ENCODE assay signal across 7 cellular contexts in the genomic region with DNA sequence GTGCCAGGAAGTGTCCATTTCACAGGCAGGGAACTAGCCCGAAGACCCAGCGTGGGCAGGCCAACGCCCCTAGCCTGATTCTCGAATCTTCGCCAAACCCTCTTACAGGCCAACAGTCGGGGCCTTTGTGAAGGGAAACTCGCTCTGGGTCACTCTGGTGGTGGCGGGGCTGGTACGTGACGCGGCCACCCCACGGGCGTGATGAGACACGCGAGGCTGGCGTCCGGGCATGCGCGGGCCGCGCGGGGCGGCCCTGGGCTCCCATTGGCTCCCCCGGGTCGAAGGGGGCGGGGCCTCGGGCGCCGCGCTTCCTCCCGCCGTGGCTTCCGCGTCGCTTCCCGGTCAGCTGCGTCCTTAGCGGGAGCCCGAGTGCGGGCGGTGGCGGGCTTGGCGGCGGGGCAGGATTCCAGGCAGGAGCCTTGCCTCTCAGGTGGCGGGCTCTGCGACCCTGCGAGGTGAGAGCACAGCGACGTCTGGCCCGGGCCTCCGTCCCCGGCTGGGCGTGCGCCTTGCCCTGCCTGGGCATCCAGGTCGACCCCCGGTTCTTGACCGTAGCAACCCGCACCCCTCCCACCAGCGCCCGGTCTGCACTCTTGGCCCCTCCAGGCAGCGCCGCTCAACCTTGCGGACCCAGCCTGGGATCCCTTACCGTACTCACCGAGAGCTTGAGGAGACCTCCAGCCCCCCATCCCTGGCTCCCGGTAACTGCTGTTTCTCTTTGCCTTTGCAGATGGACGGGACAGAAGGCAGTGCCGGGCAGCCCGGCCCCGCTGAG. TPM values are rescaled to one million over a fixed set of nuclear protein-coding genes. Genes with fewer than 3 reads are reported as not detected.
A peak's percentile ranks its signal among the peaks of the same experiment; 100 is the strongest.
DNase-seq lines count a peak whose midpoint lies in the region; ATAC-seq and TF ChIP-seq lines count a peak whose summit lies in the region.

Gene FRMD8 (plus strand): TSS at position 331 of the 775 bp plus-strand sequence. CDS start 400 bp downstream, at position 731.

- peak within 1 kb of the TSS; percentile 87 for H3K23ac ChIP-seq in IMR-90 (ENCODE audit: low read depth, low read length)

- dilution Hi-C loops in IMR-90 (cut with HindIII; ENCODE audit: low sequenced_read_pairs, unreplicated experiment), result no loop called here

- H3K9me3 Mint-ChIP-seq in activated T-cell treated with anti-CD3 and anti-CD28 coated beads, Interleukin-2, amount 50 U/mL, for 24 hours, result no peaks in the 10 kb centered on the region

- TF ChIP-seq POLR2A in GM18526 (IDR thresholded peaks at IDR 0.05; ENCODE audit: extremely low read depth, insufficient read length) (peak; percentile 75), IMR-90 (IDR thresholded peaks at IDR 0.05; ENCODE audit: low read depth, low read length) (peak; percentile 95), erythroblast (IDR thresholded peaks at IDR 0.05; ENCODE audit: low read length) (peak; percentile 88)

- peak within 1 kb of the TSS; percentile 92 for H4K91ac ChIP-seq in IMR-90 (ENCODE audit: insufficient read depth, low read depth, low read length)

- POLR2A ChIA-PET in IMR-90 (lab: Charles Lee; ENCODE audit: unreplicated experiment), result interaction anchor here (0.5 to 2.8 kb wide), 6 partner anchors 10 to 119 kb away, joined by 3 to 14 read pairs (median 4); partner anchors contain the start of genes MALAT1 and NEAT1

- H3K4me3 Mint-ChIP-seq in activated T-cell treated with anti-CD3 and anti-CD28 coated beads, Interleukin-2, amount 50 U/mL, for 24 hours, result peak within 1 kb of the TSS; percentile 92

- H3K56ac ChIP-seq in IMR-90 (ENCODE audit: extremely low read depth, insufficient read depth, low read length), result peak within 1 kb of the TSS; percentile 72

- intact Hi-C loops in IMR-90 (cut with micrococcal nuclease), result no loop called here

- H3K18ac ChIP-seq in IMR-90 (ENCODE audit: low read depth, low read length), result peak within 1 kb of the TSS; percentile 95

- H3K9ac ChIP-seq in IMR-90 (ENCODE audit: low read depth, low read length) (peak within 1 kb of the TSS; percentile 86), mucosa of rectum (ENCODE audit: low read depth in 1 of 2, low read length in 2 of 2) (peak within 1 kb of the TSS; percentile 90 to 98)

- in situ Hi-C loops in IMR-90 (cut with MboI; ENCODE audit: low sequenced_read_pairs), result no loop called here

- WGBS in IMR-90 (ENCODE audit: extremely low coverage in 2 of 2, insufficient read length in 1 of 2), 2 experiments, result 0% methylated on average over 38 of the region's 70 CpGs; no CpG with 5 or more reads in 1 of the 2 experiments

- peaks cover 42% of the 10 kb centered on the region for H3K36me3 Mint-ChIP-seq in activated T-cell treated with anti-CD3 and anti-CD28 coated beads, Interleukin-2, amount 50 U/mL, for 24 hours (ENCODE audit: low read depth)

- H3K27ac ChIP-seq in IMR-90 (ENCODE audit: insufficient read depth, low read length), result peak within 1 kb of the TSS; percentile 95
- H3K27ac ChIP-seq in mucosa of rectum (ENCODE audit: low read depth in 2 of 2, low read length in 2 of 2), result peak within 1 kb of the TSS; percentile 89 to 100

- H3K4me1 ChIP-seq in IMR-90 (ENCODE audit: control insufficient read depth, insufficient read depth, low read length), result peaks cover 49% of the 10 kb centered on the region
- H3K4me1 ChIP-seq in mucosa of rectum (ENCODE audit: control insufficient read depth in 2 of 2, insufficient read depth in 2 of 2, low read length in 2 of 2), result peaks cover 42 to 59% of the 10 kb centered on the region in 2 donors

- H3K27me3 ChIP-seq in IMR-90 (ENCODE audit: control insufficient read depth, insufficient read depth, low read length) (no peaks in the 10 kb centered on the region), mucosa of rectum (ENCODE audit: control insufficient read depth in 2 of 2, insufficient read depth in 2 of 2, low read length in 2 of 2) (no peaks in the 10 kb centered on the region)

- DNase-seq in IMR-90 (peak; percentile 71), erythroblast (lab: John Stamatoyannopoulos, UW) (peak; percentile 84 to 93)
- peak; percentile 91 for DNase-seq in activated T-cell treated with anti-CD3 and anti-CD28 coated beads, Interleukin-2, amount 50 U/mL, for 24 hours
- DNase-seq in stimulated activated CD8-positive, alpha-beta memory T cell treated with anti-CD3 and anti-CD28 coated beads, Interleukin-4, amount 100 ng/mL, for 24 hours (ENCODE audit: low read depth), result peak; percentile 79

- no peak for TF ChIP-seq RAD21 in IMR-90 (IDR thresholded peaks at IDR 0.05; ENCODE audit: low read length)

- CTCF ChIA-PET in IMR-90 (lab: Yijun Ruan, JAX), result interaction anchor here (1.8 kb wide), 1 partner anchor 30 kb away, joined by 8 read pairs; no protein-coding TSS in a partner anchor

- peaks cover 10% of the 10 kb centered on the region for H4K20me1 ChIP-seq in IMR-90 (ENCODE audit: insufficient read depth, low read length)

- peak within 1 kb of the TSS; percentile 90 for H3K4me2 ChIP-seq in IMR-90 (ENCODE audit: low read depth, low read length)

- TSS peak; percentile 59 for BruUV-seq in IMR-90 (replicated peaks; lab: Mats Ljungman, UMichigan)

- TF ChIP-seq CTCF in IMR-90 (conservative IDR thresholded peaks at IDR 0.05; ENCODE audit: low read depth, low read length), result no peak

- H3K4ac ChIP-seq in IMR-90 (ENCODE audit: low read depth, low read length), result peak within 1 kb of the TSS; percentile 93

- H2BK120ac ChIP-seq in IMR-90 (ENCODE audit: low read depth, low read length), result peak within 1 kb of the TSS; percentile 82

- peak within 1 kb of the TSS; percentile 94 for H2AK9ac ChIP-seq in IMR-90 (replicated peaks; ENCODE audit: low read depth, low read length, poor library complexity)

- H3K79me1 ChIP-seq in IMR-90 (ENCODE audit: low read depth in 1 of 2, low read length in 2 of 2), result peaks cover 28 to 75% of the 10 kb centered on the region in 2 experiments

- H4K5ac ChIP-seq in IMR-90 (ENCODE audit: low read depth, low read length), result peak within 1 kb of the TSS; percentile 99

- H2AFZ ChIP-seq in IMR-90 (replicated peaks; ENCODE audit: low read length, poor library complexity), result peak within 1 kb of the TSS; percentile 97

- peak within 1 kb of the TSS; percentile 100 for H2AK5ac ChIP-seq in IMR-90 (ENCODE audit: low read depth, low read length)

- peak within 1 kb of the TSS; percentile 93 for H2BK5ac ChIP-seq in IMR-90 (ENCODE audit: low read depth, low read length, poor library complexity, severe bottlenecking)

- H3K9me3 ChIP-seq in IMR-90 (ENCODE audit: control insufficient read depth, insufficient read depth, low read length) (no peaks in the 10 kb centered on the region), mucosa of rectum (ENCODE audit: control insufficient read depth in 2 of 2, low read length in 2 of 2) (no peaks in the 10 kb centered on the region)

- peak within 1 kb of the TSS; percentile 75 for H2BK20ac ChIP-seq in IMR-90 (ENCODE audit: low read depth, low read length)

- peak within 1 kb of the TSS; percentile 97 for H3K27ac Mint-ChIP-seq in activated T-cell treated with anti-CD3 and anti-CD28 coated beads, Interleukin-2, amount 50 U/mL, for 24 hours

- peak; percentile 61 for ATAC-seq in IMR-90 (ENCODE audit: low read depth)

- H3K4me1 Mint-ChIP-seq in activated T-cell treated with anti-CD3 and anti-CD28 coated beads, Interleukin-2, amount 50 U/mL, for 24 hours (ENCODE audit: low read depth), result peaks cover 81% of the 10 kb centered on the region

- H3K9me1 ChIP-seq in IMR-90 (ENCODE audit: insufficient read depth, low read length), result peaks cover 28% of the 10 kb centered on the region

- peak within 1 kb of the TSS; percentile 87 for H3K4me3 ChIP-seq in IMR-90 (ENCODE audit: insufficient read depth, low read depth, low read length)
- H3K4me3 ChIP-seq in mucosa of rectum (ENCODE audit: low read length in 2 of 2), result peak within 1 kb of the TSS; percentile 85 to 86

- no peaks in the 10 kb centered on the region for H3K27me3 Mint-ChIP-seq in activated T-cell treated with anti-CD3 and anti-CD28 coated beads, Interleukin-2, amount 50 U/mL, for 24 hours

- H3K14ac ChIP-seq in IMR-90 (replicated peaks; ENCODE audit: low read depth, low read length), result peak within 1 kb of the TSS; percentile 89

- H2BK15ac ChIP-seq in IMR-90 (ENCODE audit: low read depth, low read length), result peak within 1 kb of the TSS; percentile 86; the same call in 2 of the 3 replicates

- H3K36me3 ChIP-seq in IMR-90 (ENCODE audit: control insufficient read depth, insufficient read depth, low read length) (0 out of 2 replicates have a peak, but pooled peaks cover 5% of the 10 kb centered on the region), mucosa of rectum (ENCODE audit: control insufficient read depth in 2 of 2, insufficient read depth in 2 of 2, low read length in 2 of 2) (peaks cover 0 to 8% of the 10 kb centered on the region in 2 donors)

- peak within 1 kb of the TSS; percentile 99 for H4K8ac ChIP-seq in IMR-90 (ENCODE audit: low read depth in 2 of 2, low read length in 2 of 2)

TF ChIP-seq in IMR-90, 13 proteins besides CTCF, POLR2A, EP300 and RAD21 (continues in another document):
- 0 out of 2 replicates have a peak, but pooled peaks have one; percentile 13 for TF ChIP-seq USF2 (IDR thresholded peaks at IDR 0.05; ENCODE audit: low read depth, low read length)
- peak; percentile 51; the same call in 1 of the 2 replicates for TF ChIP-seq MXI1 (IDR thresholded peaks at IDR 0.05; ENCODE audit: borderline replicate concordance, low read depth, low read length)

TF ChIP-seq in PFSK-1, 5 proteins besides CTCF, POLR2A, EP300 and RAD21 (continues in another document):
- TF ChIP-seq FOXP2 (optimal IDR thresholded peaks at IDR 0.05; ENCODE audit: borderline replicate concordance, extremely low read depth, extremely low read length, insufficient read depth), result peak; percentile 12
- TF ChIP-seq SIN3A (IDR thresholded peaks at IDR 0.05; ENCODE audit: borderline replicate concordance, insufficient read depth, low read length), result peak; percentile 83; the same call in 1 of the 2 replicates
- TF ChIP-seq TAF1 (IDR thresholded peaks at IDR 0.05; ENCODE audit: borderline replicate concordance, insufficient read depth, low read length), result peak; percentile 78; the same call in 1 of the 2 replicates
- peak; percentile 96 for TF ChIP-seq POLR2AphosphoS5 (IDR thresholded peaks at IDR 0.05; ENCODE audit: low read depth, low read length)

RNA-seq across cellular contexts. Expression of gene FRMD8, which starts in this region (rescaled TPM):
- 10.8 and 11.3 TPM in 2 replicates for total RNA-seq in IMR-90 (2012; rRNA removed)
- 19.8 and 22.5 TPM in 2 replicates for polyA plus RNA-seq in IMR-90 (2012; rRNA removed)
- 30.0 and 36.2 TPM in 2 replicates for polyA plus RNA-seq in IMR-90 (2012; cell fraction: cytosol; rRNA removed)
- 33.2 and 66.1 TPM in 2 replicates for polyA plus RNA-seq in IMR-90 (2012; cell fraction: nucleus; rRNA removed; ENCODE audit: low replicate concordance)
- 62.0 TPM for polyA plus RNA-seq in PFSK-1 (2012; ENCODE audit: insufficient read length, low read depth)

Comparison
In these comparisons a context has a peak if more than half of its experiments do, and no peak if none do; other contexts are left out.
1. Peak in every context shown above with its lines: DNase-seq, ATAC-seq, H3K4me3 ChIP-seq and H3K27ac ChIP-seq.